Comparison of ENCODE assay signal across 1 cellular context in the genomic region with DNA sequence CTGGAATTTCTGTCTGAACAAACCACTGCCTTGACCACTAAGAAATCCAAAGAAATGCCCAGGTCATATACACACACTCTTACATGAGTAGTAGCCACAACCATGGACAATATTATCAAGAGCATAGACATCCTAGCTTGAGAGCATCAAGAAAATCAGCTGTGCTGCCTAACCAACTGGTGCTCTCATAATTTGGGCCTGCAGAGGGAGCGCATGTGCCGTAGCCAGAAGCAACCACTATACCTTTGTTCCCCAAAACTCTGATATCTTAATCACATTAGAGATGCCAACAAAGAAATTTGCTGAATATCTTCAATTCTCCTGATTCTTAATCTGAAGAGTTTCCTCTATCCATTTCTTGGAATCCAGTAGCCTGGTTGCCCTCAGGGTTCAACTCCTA.
TF ChIP-seq lines count a peak whose summit lies in the region.

No MANE protein-coding gene starts in this region.

TF ChIP-seq in endothelial cell of umbilical vein, 7 proteins besides CTCF, POLR2A, EP300 and RAD21 (continued from another document):
- no peak for TF ChIP-seq FOS (IDR thresholded peaks at IDR 0.05; ENCODE audit: borderline replicate concordance, insufficient read depth, low read length)
TF ChIP-seq in endothelial cell of umbilical vein: peak in this region for 0.
